ENCODE assay signal across 14 cellular contexts in the genomic region with DNA sequence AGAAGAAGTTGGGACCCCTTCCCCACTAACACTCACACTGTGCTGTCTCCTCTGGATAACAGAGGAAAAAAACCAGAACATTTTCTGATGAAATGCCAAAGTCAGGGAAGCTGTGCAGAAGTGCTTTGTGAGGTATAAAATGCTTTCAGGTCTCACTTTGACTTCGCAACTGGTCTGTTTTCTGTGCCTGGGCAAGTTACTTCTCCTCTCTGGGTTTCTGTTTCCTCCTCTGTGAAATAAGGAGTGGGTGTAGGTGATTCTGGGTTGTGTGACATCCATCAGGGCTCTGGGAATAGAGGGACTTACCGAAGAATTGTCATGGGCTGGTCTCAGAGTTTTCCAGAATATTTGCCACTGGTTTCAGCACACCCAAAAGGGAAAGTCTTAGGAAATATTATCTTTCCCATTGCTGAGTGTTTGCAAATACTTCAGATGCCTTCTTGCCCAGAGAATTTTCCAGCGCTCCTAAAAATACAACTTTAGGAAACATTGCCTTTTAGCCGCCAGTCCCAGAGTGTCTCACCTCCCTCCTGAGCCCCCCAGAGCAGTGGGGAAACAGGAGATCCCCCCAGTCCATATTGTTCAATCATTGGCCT.
DNase-seq lines count a peak whose midpoint lies in the region; ATAC-seq, FAIRE-seq and TF ChIP-seq lines count a peak whose summit lies in the region.
"Had no signal": no experiment of that assay in that cellular context is flagged by ENCODE, and none has a peak within 500 bp of the region (broad histone marks: within the 10 kb centered on the region; RNA-seq: fewer than 3 reads in every experiment).

No MANE protein-coding gene starts in this region.

- H3K4me1 Mint-ChIP-seq in activated T-helper 1 cell treated with anti-CD3 and anti-CD28 coated beads, Interleukin-12 subunit alpha, Interleukin-12 subunit beta, Interleukin-2, Interleukin-4 antibody, amounts not matched to agents 30 ng/mL and 10 ng/mL and 1 ng/mL, durations not matched to agents 14 hours and 24 hours and 36 hours (ENCODE audit: low read depth): peaks cover 87% of the 10 kb centered on the region
- peaks cover 6% of the 10 kb centered on the region for H3K4me1 Mint-ChIP-seq in glutamatergic neuron (ENCODE audit: low read depth, unreplicated experiment)
- H3K4me1 Mint-ChIP-seq: neural progenitor cell had no signal

- TF ChIP-seq CTCF in kidney (IDR thresholded peaks at IDR 0.05; ENCODE audit: borderline replicate concordance, extremely low read depth, insufficient read depth): no peak
- TF ChIP-seq CTCF in thoracic aorta (IDR thresholded peaks at IDR 0.05): no peak
- TF ChIP-seq CTCF in glutamatergic neuron (IDR thresholded peaks at IDR 0.05; ENCODE audit: partially characterized antibody, unreplicated experiment): no peak

- H3K27ac Mint-ChIP-seq in activated T-helper 1 cell treated with anti-CD3 and anti-CD28 coated beads, Interleukin-12 subunit alpha, Interleukin-12 subunit beta, Interleukin-2, Interleukin-4 antibody, amounts not matched to agents 30 ng/mL and 10 ng/mL and 1 ng/mL, durations not matched to agents 14 hours and 24 hours and 36 hours: peak overlapping the region; percentile 99
- no peak overlapping the region for H3K27ac Mint-ChIP-seq in glutamatergic neuron (ENCODE audit: unreplicated experiment)
- H3K27ac Mint-ChIP-seq: neural progenitor cell had no signal

- H3K9ac ChIP-seq in kidney (ENCODE audit: low read length in 2 of 2): peak overlapping the region in 1 of 2 donors; percentile 46
- H3K9ac ChIP-seq: neural progenitor cell had no signal

- H3K4me3 ChIP-seq in kidney (ENCODE audit: low read length in 2 of 2): peak overlapping the region in 1 of 2 donors; percentile 4
- peak overlapping the region; percentile 81 for H3K4me3 ChIP-seq in thoracic aorta
- H3K4me3 ChIP-seq: neural progenitor cell had no signal

- H3K9me3 Mint-ChIP-seq in activated T-helper 1 cell treated with anti-CD3 and anti-CD28 coated beads, Interleukin-12 subunit alpha, Interleukin-12 subunit beta, Interleukin-2, Interleukin-4 antibody, amounts not matched to agents 30 ng/mL and 10 ng/mL and 1 ng/mL, durations not matched to agents 14 hours and 24 hours and 36 hours: no peaks in the 10 kb centered on the region
- no peaks in the 10 kb centered on the region for H3K9me3 Mint-ChIP-seq in glutamatergic neuron (ENCODE audit: unreplicated experiment)
- H3K9me3 Mint-ChIP-seq: neural progenitor cell had no signal

- intact Hi-C loops in activated T-helper 1 cell treated with anti-CD3 and anti-CD28 coated beads, Interleukin-12 subunit alpha, Interleukin-12 subunit beta, Interleukin-2, Interleukin-4 antibody, amounts not matched to agents 30 ng/mL and 10 ng/mL and 1 ng/mL, durations not matched to agents 14 hours and 24 hours and 36 hours (cut with micrococcal nuclease): loop anchor here (1.0 to 10.0 kb wide), 4 partner anchors 11 to 494 kb away; a partner anchor contains a TSS
- intact Hi-C loops in kidney (cut with DNase I): no loop called here

- H3K4me3 Mint-ChIP-seq in activated T-helper 1 cell treated with anti-CD3 and anti-CD28 coated beads, Interleukin-12 subunit alpha, Interleukin-12 subunit beta, Interleukin-2, Interleukin-4 antibody, amounts not matched to agents 30 ng/mL and 10 ng/mL and 1 ng/mL, durations not matched to agents 14 hours and 24 hours and 36 hours: peak overlapping the region; percentile 94
- H3K4me3 Mint-ChIP-seq in glutamatergic neuron (ENCODE audit: unreplicated experiment): no peak overlapping the region
- H3K4me3 Mint-ChIP-seq: neural progenitor cell had no signal

- peak overlapping the region; percentile 16 to 54 for H3K27ac ChIP-seq in kidney (ENCODE audit: low read depth in 2 of 2, low read length in 2 of 2)
- peak overlapping the region; percentile 95 to 97 for H3K27ac ChIP-seq in thoracic aorta
- H3K27ac ChIP-seq in caudate nucleus (ENCODE audit: low read depth, low read length): no peak overlapping the region
- H3K27ac ChIP-seq: HL-60, neural progenitor cell had no signal

- peaks cover 5% of the 10 kb centered on the region for H3K36me3 Mint-ChIP-seq in activated T-helper 1 cell treated with anti-CD3 and anti-CD28 coated beads, Interleukin-12 subunit alpha, Interleukin-12 subunit beta, Interleukin-2, Interleukin-4 antibody, amounts not matched to agents 30 ng/mL and 10 ng/mL and 1 ng/mL, durations not matched to agents 14 hours and 24 hours and 36 hours (ENCODE audit: low read depth)
- no peaks in the 10 kb centered on the region for H3K36me3 Mint-ChIP-seq in glutamatergic neuron (ENCODE audit: unreplicated experiment)
- H3K36me3 Mint-ChIP-seq: neural progenitor cell had no signal

- DNase-seq in SKM-1 treated with dmso at 0.1 percent for 144 hours (lab: John Stamatoyannopoulos, UW; ENCODE audit: unreplicated experiment) (peak; percentile 33), SKM-1 (lab: John Stamatoyannopoulos, UW; ENCODE audit: unreplicated experiment) (no peak), kidney (no peak), thoracic aorta (ENCODE audit: low spot score) (no peak), caudate nucleus (lab: John Stamatoyannopoulos, UW) (no peak), glutamatergic neuron (no peak)
- DNase-seq in activated T-helper 1 cell treated with anti-CD3 and anti-CD28 coated beads, Interleukin-12 subunit alpha, Interleukin-12 subunit beta, Interleukin-2, Interleukin-4 antibody, amounts not matched to agents 30 ng/mL and 10 ng/mL and 1 ng/mL, durations not matched to agents 14 hours and 24 hours and 36 hours (ENCODE audit: low spot score): no peak
- DNase-seq: DMS 273 treated with DMSO at 0.1 percent for 48 hours; NCI-H446; stimulated activated CD4-positive, alpha-beta T cell treated with anti-CD3 and anti-CD28 coated beads, Interleukin-12 subunit alpha, Interleukin-12 subunit beta, amount 100 ng/mL, for 4 hours had no signal

- no peaks in the 10 kb centered on the region for H3K9me3 ChIP-seq in kidney (ENCODE audit: control insufficient read depth in 1 of 2, low read length in 2 of 2)
- H3K9me3 ChIP-seq in thoracic aorta: no peaks in the 10 kb centered on the region

- no peaks in the 10 kb centered on the region for H3K36me3 ChIP-seq in kidney (ENCODE audit: control insufficient read depth in 1 of 2, insufficient read depth in 2 of 2, low read length in 2 of 2)
- H3K36me3 ChIP-seq in thoracic aorta: no peaks in the 10 kb centered on the region
- H3K36me3 ChIP-seq: neural progenitor cell had no signal

- no peaks in the 10 kb centered on the region for H3K27me3 ChIP-seq in thoracic aorta (replicated peaks; ENCODE audit: insufficient read depth)
- H3K27me3 ChIP-seq: neural progenitor cell had no signal

- peak; percentile 23 for ATAC-seq in thoracic aorta (ENCODE audit: insufficient number of reproducible peaks, low FRiP score, low read depth)
- no peak for ATAC-seq in GM21529 (IDR thresholded peaks at IDR 0.05; ENCODE audit: unreplicated experiment)
- ATAC-seq: activated CD4-positive, CD25-positive, alpha-beta regulatory T cell treated with anti-CD3 and anti-CD28 coated beads, Interleukin-2, amount 50 U/mL, for 24 hours had no signal

- no peak for FAIRE-seq in kidney (lab: Jason Lieb, UNC)

- H3K4me1 ChIP-seq in kidney (ENCODE audit: control insufficient read depth in 1 of 2, insufficient read depth in 1 of 2, low read depth in 1 of 2, low read length in 2 of 2): peaks cover 11 to 14% of the 10 kb centered on the region in 2 donors
- peaks cover 24 to 73% of the 10 kb centered on the region in 2 donors for H3K4me1 ChIP-seq in thoracic aorta (ENCODE audit: control insufficient read depth in 1 of 2, low read depth in 2 of 2)

- H3K27me3 Mint-ChIP-seq in activated T-helper 1 cell treated with anti-CD3 and anti-CD28 coated beads, Interleukin-12 subunit alpha, Interleukin-12 subunit beta, Interleukin-2, Interleukin-4 antibody, amounts not matched to agents 30 ng/mL and 10 ng/mL and 1 ng/mL, durations not matched to agents 14 hours and 24 hours and 36 hours (ENCODE audit: insufficient read depth): no peaks in the 10 kb centered on the region
- H3K27me3 Mint-ChIP-seq in glutamatergic neuron (ENCODE audit: unreplicated experiment): peaks cover 6% of the 10 kb centered on the region
